Comparison of ENCODE assay signal across 1 cellular context in the genomic region with DNA sequence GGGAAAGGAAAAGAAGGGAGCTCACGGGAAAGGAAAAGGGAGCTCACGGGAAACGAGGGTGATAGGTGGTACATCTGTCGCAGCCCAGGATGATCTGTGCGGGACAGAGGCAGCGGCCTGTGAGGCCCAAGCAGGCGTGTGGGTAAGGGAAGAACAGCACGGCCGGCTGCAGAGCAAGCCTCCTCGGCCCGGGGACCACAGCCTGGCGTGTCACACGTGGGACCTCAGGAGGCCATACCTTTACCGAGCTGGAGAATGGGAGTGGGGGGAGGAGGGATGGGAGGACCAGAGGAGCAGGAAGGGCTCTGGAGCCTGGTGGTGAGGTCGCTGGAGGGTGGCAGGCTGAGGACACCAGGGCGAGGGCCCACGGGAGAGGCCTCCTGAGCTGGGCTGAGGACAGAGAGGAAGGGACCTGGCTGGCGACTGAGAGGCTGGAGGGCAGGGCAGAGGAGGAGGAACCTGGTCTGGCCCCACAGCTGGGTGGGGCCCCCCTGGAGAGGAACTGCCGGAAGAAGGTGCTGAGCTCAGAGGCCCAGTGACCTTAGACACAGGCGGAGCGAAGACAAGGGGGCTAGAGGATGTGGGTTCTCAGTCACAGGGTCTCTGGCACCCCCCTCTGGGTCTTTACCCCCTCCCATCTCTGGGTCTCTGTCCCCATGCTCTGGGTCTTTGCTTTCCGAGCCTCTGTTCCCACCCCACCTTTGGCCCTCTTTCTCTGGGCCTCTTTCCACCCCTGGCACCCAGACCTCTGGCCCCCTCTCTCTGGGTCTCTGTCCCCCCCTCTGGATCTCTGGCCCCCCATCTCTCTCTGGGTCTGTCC.
A peak's percentile ranks its signal among the peaks of the same experiment; 100 is the strongest.
TF ChIP-seq lines count a peak whose summit lies in the region.

No MANE protein-coding gene starts in this region.

TF ChIP-seq in GM12878, 131 proteins besides CTCF, POLR2A, EP300 and RAD21 (continued from another document):
- TF ChIP-seq ZNF592 (IDR thresholded peaks at IDR 0.05) (no peak), ZNF274 (IDR thresholded peaks at IDR 0.05; ENCODE audit: insufficient read depth, insufficient read length) (no peak), NRF1 (conservative IDR thresholded peaks at IDR 0.05; ENCODE audit: low read depth, low read length) (no peak), POLR2AphosphoS2 (IDR thresholded peaks at IDR 0.05; ENCODE audit: low read depth, low read length) (no peak; the same call in 1 of the 2 replicates), POLR2AphosphoS5 (IDR thresholded peaks at IDR 0.05; ENCODE audit: low read length) (peak; percentile 95), NFXL1 (IDR thresholded peaks at IDR 0.05; ENCODE audit: borderline replicate concordance) (peak; percentile 99), EED (IDR thresholded peaks at IDR 0.05; ENCODE audit: low read depth) (no peak), RUNX3 (IDR thresholded peaks at IDR 0.05; ENCODE audit: low read length) (peak; percentile 30), STAT1 (conservative IDR thresholded peaks at IDR 0.05) (no peak), HDAC6 (IDR thresholded peaks at IDR 0.05; ENCODE audit: unreplicated experiment) (no peak), TARDBP (IDR thresholded peaks at IDR 0.05; ENCODE audit: borderline replicate concordance) (no peak), SMAD5 (IDR thresholded peaks at IDR 0.05; ENCODE audit: low read depth) (no peak; the same call in 1 of the 2 replicates), TCF7 (IDR thresholded peaks at IDR 0.05; ENCODE audit: borderline replicate concordance) (no peak), CHD4 (IDR thresholded peaks at IDR 0.05) (no peak), ZNF217 (IDR thresholded peaks at IDR 0.05) (no peak), ZBTB33 (IDR thresholded peaks at IDR 0.05) (0 out of 2 replicates have a peak, but pooled peaks have one; percentile 61), RBBP5 (conservative IDR thresholded peaks at IDR 0.05) (no peak), MLLT1 (IDR thresholded peaks at IDR 0.05) (peak; percentile 73; the same call in 1 of the 2 replicates), RELA (IDR thresholded peaks at IDR 0.05; ENCODE audit: borderline replicate concordance, partially characterized antibody) (no peak), DPF2 (IDR thresholded peaks at IDR 0.05) (peak; percentile 71; the same call in 1 of the 2 replicates), IRF3 (IDR thresholded peaks at IDR 0.05) (no peak), TCF3 (IDR thresholded peaks at IDR 0.05; ENCODE audit: borderline replicate concordance, insufficient read depth, low read depth, low read length) (no peak), WRNIP1 (IDR thresholded peaks at IDR 0.05; ENCODE audit: borderline replicate concordance, low read depth, low read length) (0 out of 2 replicates have a peak, but pooled peaks have one; percentile 24), SUPT20H (IDR thresholded peaks at IDR 0.05; ENCODE audit: borderline replicate concordance, control insufficient read depth, low read depth, low read length) (no peak)
- TF ChIP-seq, protein P1, sequence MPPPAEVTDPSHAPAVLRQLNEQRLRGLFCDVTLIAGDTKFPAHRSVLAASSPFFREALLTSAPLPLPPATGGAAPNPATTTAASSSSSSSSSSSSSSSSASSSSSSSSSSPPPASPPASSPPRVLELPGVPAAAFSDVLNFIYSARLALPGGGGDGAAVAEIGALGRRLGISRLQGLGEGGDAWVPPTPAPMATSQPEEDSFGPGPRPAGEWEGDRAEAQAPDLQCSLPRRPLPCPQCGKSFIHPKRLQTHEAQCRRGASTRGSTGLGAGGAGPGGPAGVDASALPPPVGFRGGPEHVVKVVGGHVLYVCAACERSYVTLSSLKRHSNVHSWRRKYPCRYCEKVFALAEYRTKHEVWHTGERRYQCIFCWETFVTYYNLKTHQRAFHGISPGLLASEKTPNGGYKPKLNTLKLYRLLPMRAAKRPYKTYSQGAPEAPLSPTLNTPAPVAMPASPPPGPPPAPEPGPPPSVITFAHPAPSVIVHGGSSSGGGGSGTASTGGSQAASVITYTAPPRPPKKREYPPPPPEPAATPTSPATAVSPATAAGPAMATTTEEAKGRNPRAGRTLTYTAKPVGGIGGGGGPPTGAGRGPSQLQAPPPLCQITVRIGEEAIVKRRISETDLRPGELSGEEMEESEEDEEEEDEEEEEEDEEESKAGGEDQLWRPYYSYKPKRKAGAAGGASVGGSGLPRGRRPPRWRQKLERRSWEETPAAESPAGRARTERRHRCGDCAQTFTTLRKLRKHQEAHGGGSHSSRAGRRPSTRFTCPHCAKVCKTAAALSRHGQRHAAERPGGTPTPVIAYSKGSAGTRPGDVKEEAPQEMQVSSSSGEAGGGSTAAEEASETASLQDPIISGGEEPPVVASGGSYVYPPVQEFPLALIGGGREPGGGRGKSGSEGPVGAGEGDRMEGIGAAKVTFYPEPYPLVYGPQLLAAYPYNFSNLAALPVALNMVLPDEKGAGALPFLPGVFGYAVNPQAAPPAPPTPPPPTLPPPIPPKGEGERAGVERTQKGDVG (CRISPR knock-in tag; IDR thresholded peaks at IDR 0.05) = no peak
- TF ChIP-seq, protein P2, sequence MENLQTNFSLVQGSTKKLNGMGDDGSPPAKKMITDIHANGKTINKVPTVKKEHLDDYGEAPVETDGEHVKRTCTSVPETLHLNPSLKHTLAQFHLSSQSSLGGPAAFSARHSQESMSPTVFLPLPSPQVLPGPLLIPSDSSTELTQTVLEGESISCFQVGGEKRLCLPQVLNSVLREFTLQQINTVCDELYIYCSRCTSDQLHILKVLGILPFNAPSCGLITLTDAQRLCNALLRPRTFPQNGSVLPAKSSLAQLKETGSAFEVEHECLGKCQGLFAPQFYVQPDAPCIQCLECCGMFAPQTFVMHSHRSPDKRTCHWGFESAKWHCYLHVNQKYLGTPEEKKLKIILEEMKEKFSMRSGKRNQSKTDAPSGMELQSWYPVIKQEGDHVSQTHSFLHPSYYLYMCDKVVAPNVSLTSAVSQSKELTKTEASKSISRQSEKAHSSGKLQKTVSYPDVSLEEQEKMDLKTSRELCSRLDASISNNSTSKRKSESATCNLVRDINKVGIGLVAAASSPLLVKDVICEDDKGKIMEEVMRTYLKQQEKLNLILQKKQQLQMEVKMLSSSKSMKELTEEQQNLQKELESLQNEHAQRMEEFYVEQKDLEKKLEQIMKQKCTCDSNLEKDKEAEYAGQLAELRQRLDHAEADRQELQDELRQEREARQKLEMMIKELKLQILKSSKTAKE (IDR thresholded peaks at IDR 0.05; ENCODE audit: low read depth, poor library complexity, severe bottlenecking) = peak; percentile 22
